8 cellular contexts compared by ENCODE assay signal in genomic region chr6:27518881-27519795, GRCh38. TPM values are rescaled to one million over a fixed set of nuclear protein-coding genes. Genes with fewer than 3 reads are reported as not detected.
DNase-seq lines count a peak whose midpoint lies in the region; ATAC-seq and TF ChIP-seq lines count a peak whose summit lies in the region.

No MANE protein-coding gene starts in this region.

- H3K36me3 ChIP-seq in lower lobe of right lung = no peaks in the 10 kb centered on the region

- H3K27me3 ChIP-seq in lower lobe of right lung (ENCODE audit: low read depth) = peaks cover 29% of the 10 kb centered on the region

- H3K9me3 ChIP-seq in lower lobe of right lung = no peaks in the 10 kb centered on the region

- peak; percentile 41 for ATAC-seq in GM18858 (IDR thresholded peaks at IDR 0.05; ENCODE audit: unreplicated experiment)
- peak; percentile 57 for ATAC-seq in HG03342 (IDR thresholded peaks at IDR 0.05; ENCODE audit: unreplicated experiment)
- peak; percentile 89 to 96 for ATAC-seq in lower lobe of right lung

- intact Hi-C loops in lower lobe of right lung (cut with DNase I) = no loop called here

- peaks cover 12% of the 10 kb centered on the region for H3K4me1 ChIP-seq in lower lobe of right lung

- H3K4me3 ChIP-seq in lower lobe of right lung = peak overlapping the region; percentile 77

- peak; percentile 75 for DNase-seq in AG08395 (ENCODE audit: low spot score)
- DNase-seq in NCI-H524 treated with DMSO at 0.1 percent for 48 hours (lab: John Stamatoyannopoulos, UW) = peak; percentile 84
- peak; percentile 42 to 76 for DNase-seq in activated CD4-positive, alpha-beta T cell treated with anti-CD3 and anti-CD28 coated beads, Interleukin-2, amount 50 U/mL, for 24 hours (ENCODE audit: low read depth in 1 of 2, low spot score in 1 of 2)
- DNase-seq in effector CD4-positive, alpha-beta T cell = peak; percentile 43
- peak; percentile 62 for DNase-seq in lower lobe of right lung
- peak in 2 of 3 donors; percentile 9 to 45 for DNase-seq in stimulated activated CD4-positive, alpha-beta T cell treated with anti-CD3 and anti-CD28 coated beads, TNF-alpha, amount 100 ng/mL, for 1 hour (ENCODE audit: low read depth in 3 of 3, low spot score in 1 of 3)

- peak; percentile 62 for TF ChIP-seq CTCF in lower lobe of right lung (IDR thresholded peaks at IDR 0.05)

- peak overlapping the region; percentile 90 for H3K27ac ChIP-seq in lower lobe of right lung

RNA-seq across cellular contexts. Expression of gene ZNF184, which starts 46.2 kb away (rescaled TPM):
- 6.6 TPM for total RNA-seq in lower lobe of right lung

Comparison
In these comparisons a context has a peak if more than half of its experiments do, and no peak if none do; other contexts are left out.
1. Peak in every context shown above with its lines: DNase-seq, ATAC-seq, H3K4me3 ChIP-seq and H3K27ac ChIP-seq.
2. DNase-seq: peak in every context shown above with its lines; median percentile 84 in NCI-H524 treated with DMSO at 0.1 percent for 48 hours; 75 in AG08395; 62 in lower lobe of right lung; 59 in activated CD4-positive, alpha-beta T cell treated with anti-CD3 and anti-CD28 coated beads, Interleukin-2, amount 50 U/mL, for 24 hours; 43 in effector CD4-positive, alpha-beta T cell; 27 in stimulated activated CD4-positive, alpha-beta T cell treated with anti-CD3 and anti-CD28 coated beads, TNF-alpha, amount 100 ng/mL, for 1 hour.
3. ATAC-seq: peak in every context shown above with its lines; median percentile 92 in lower lobe of right lung; 57 in HG03342; 41 in GM18858.